12 cellular contexts compared by ENCODE assay signal in the genomic region with DNA sequence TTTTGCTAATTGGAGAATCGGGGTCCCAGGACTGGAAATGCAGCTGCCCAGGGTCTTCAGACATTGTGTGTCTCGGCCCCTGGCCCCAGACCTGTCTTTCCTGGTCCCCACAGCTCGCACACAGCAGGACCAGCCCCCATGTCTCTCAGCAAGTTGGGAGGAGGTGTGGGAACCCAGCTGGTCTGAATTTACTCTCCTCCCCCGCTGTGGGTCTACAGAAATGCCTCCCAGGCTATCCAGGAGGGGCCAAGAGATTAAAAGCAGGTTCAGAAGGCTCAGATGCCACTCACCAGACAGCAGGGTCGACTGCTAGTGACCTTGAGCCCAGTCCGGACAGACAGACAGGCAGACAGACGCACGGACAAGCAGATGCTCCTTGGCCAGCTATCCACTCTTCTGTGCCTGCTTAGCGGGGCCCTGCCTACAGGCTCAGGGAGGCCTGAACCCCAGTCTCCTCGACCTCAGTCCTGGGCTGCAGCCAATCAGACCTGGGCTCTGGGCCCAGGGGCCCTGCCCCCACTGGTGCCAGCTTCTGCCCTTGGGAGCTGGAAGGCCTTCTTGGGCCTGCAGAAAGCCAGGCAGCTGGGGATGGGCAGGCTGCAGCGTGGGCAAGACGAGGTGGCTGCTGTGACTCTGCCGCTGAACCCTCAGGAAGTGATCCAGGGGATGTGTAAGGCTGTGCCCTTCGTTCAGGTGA. TPM values are rescaled to one million over a fixed set of nuclear protein-coding genes. Genes with fewer than 3 reads are reported as not detected.
DNase-seq lines count a peak whose midpoint lies in the region; ATAC-seq and TF ChIP-seq lines count a peak whose summit lies in the region.
"Had no signal": no experiment of that assay in that cellular context is flagged by ENCODE, and none has a peak within 500 bp of the region (broad histone marks: within the 10 kb centered on the region; RNA-seq: fewer than 3 reads in every experiment).

A gene with protein sequence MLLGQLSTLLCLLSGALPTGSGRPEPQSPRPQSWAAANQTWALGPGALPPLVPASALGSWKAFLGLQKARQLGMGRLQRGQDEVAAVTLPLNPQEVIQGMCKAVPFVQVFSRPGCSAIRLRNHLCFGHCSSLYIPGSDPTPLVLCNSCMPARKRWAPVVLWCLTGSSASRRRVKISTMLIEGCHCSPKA (plus strand): TSS at position 285 of the 697 bp plus-strand sequence. CDS start 85 bp downstream, at position 370.

- no peaks in the 10 kb centered on the region for H3K9me2 ChIP-seq in OCI-LY7 (ENCODE audit: insufficient read depth, low read length)

- intact Hi-C loops in left colon (cut with DNase I, micrococcal nuclease) (loop anchor here in 1 of 2 donors (10.0 kb wide), 1 partner anchor 85 kb away; a partner anchor contains a TSS), thyroid gland (cut with DNase I) (no loop called here), OCI-LY7 (cut with micrococcal nuclease; ENCODE audit: unreplicated experiment) (no loop called here)
- intact Hi-C loops in activated CD4-positive, alpha-beta T cell treated with anti-CD3 and anti-CD28 coated beads, Interleukin-2, amount 10 ng/mL, durations not matched to agents 24 days and 14 days (cut with micrococcal nuclease) = no loop called here

- H3K4me1 Mint-ChIP-seq in brain = peaks cover 10% of the 10 kb centered on the region
- peaks cover 11% of the 10 kb centered on the region for H3K4me1 Mint-ChIP-seq in activated CD4-positive, alpha-beta T cell treated with anti-CD3 and anti-CD28 coated beads, Interleukin-2, amount 10 ng/mL, durations not matched to agents 24 days and 14 days

- ATAC-seq in left colon = no peak
- ATAC-seq: GM12878; naive thymus-derived CD4-positive, alpha-beta T cell had no signal

- TF ChIP-seq CTCF in brain (conservative IDR thresholded peaks at IDR 0.05) (no peak), thyroid gland (IDR thresholded peaks at IDR 0.05) (no peak), OCI-LY7 (conservative IDR thresholded peaks at IDR 0.05; ENCODE audit: low read length) (no peak)

- H3K9me3 Mint-ChIP-seq in brain = peaks cover 0 to 10% (median 0%) of the 10 kb centered on the region in 5 experiments
- no peaks in the 10 kb centered on the region for H3K9me3 Mint-ChIP-seq in activated CD4-positive, alpha-beta T cell treated with anti-CD3 and anti-CD28 coated beads, Interleukin-2, amount 10 ng/mL, durations not matched to agents 24 days and 14 days
- H3K9me3 Mint-ChIP-seq: naive thymus-derived CD4-positive, alpha-beta T cell had no signal

- H4K20me1 ChIP-seq in OCI-LY7 (ENCODE audit: insufficient read depth, low read length) = no peaks in the 10 kb centered on the region

- H3K4me2 ChIP-seq in OCI-LY7 (ENCODE audit: low read length) = no peak within 1 kb of the TSS

- H3K27me3 ChIP-seq in thyroid gland = no peaks in the 10 kb centered on the region

- H2AFZ ChIP-seq in OCI-LY7 (ENCODE audit: low read length) = no peak within 1 kb of the TSS

- H3K79me2 ChIP-seq in OCI-LY7 (ENCODE audit: insufficient read depth, low read depth, low read length) = no peaks in the 10 kb centered on the region

- no peak for TF ChIP-seq POLR2A in thyroid gland (IDR thresholded peaks at IDR 0.05)

- H3K4me3 ChIP-seq in thyroid gland (replicated peaks in 1 of 3) = no peak within 1 kb of the TSS
- no peak within 1 kb of the TSS for H3K4me3 ChIP-seq in OCI-LY7 (ENCODE audit: low read depth, low read length, poor library complexity, severe bottlenecking)
- H3K4me3 ChIP-seq: GM12878 had no signal

- no peaks in the 10 kb centered on the region for H3K36me3 Mint-ChIP-seq in brain
- no peaks in the 10 kb centered on the region for H3K36me3 Mint-ChIP-seq in activated CD4-positive, alpha-beta T cell treated with anti-CD3 and anti-CD28 coated beads, Interleukin-2, amount 10 ng/mL, durations not matched to agents 24 days and 14 days (ENCODE audit: low read depth)
- H3K36me3 Mint-ChIP-seq: naive thymus-derived CD4-positive, alpha-beta T cell had no signal

- WGBS in thyroid gland, 2 donors = 53 to 62% methylated on average over 4 to 13 of the region's 14 CpGs

- no TSS peak for BruUV-seq in OCI-LY7 (replicated peaks; lab: Mats Ljungman, UMichigan)

- CTCF ChIA-PET in OCI-LY7 (lab: Charles Lee; ENCODE audit: unreplicated experiment) = no interaction called here

- peak within 1 kb of the TSS in 1 of 5 experiments; percentile 11 for H3K4me3 Mint-ChIP-seq in brain
- H3K4me3 Mint-ChIP-seq in activated CD4-positive, alpha-beta T cell treated with anti-CD3 and anti-CD28 coated beads, Interleukin-2, amount 10 ng/mL, durations not matched to agents 24 days and 14 days = no peak within 1 kb of the TSS
- H3K4me3 Mint-ChIP-seq: naive thymus-derived CD4-positive, alpha-beta T cell had no signal

- H3K4me1 ChIP-seq in thyroid gland = peaks cover 7 to 8% of the 10 kb centered on the region in 2 donors
- H3K4me1 ChIP-seq in OCI-LY7 (ENCODE audit: insufficient read depth, low read length, poor library complexity, severe bottlenecking) = peaks cover 6% of the 10 kb centered on the region

- H3K27ac ChIP-seq in thyroid gland (peak within 1 kb of the TSS in 1 of 3 donors; percentile 18), OCI-LY7 (ENCODE audit: low read depth, low read length, poor library complexity, severe bottlenecking) (no peak within 1 kb of the TSS)

- DNase-seq in NCI-H2171 treated with DMSO at 0.1 percent for 48 hours (lab: John Stamatoyannopoulos, UW) (peak; percentile 36), NCI-H2171 (lab: John Stamatoyannopoulos, UW) (no peak), left colon (peak; percentile 11 to 53), thyroid gland (peak; percentile 64 to 68), foreskin melanocyte (no peak), OCI-LY7 (ENCODE audit: low spot score) (no peak)
- DNase-seq in activated CD4-positive, alpha-beta T cell treated with anti-CD3 and anti-CD28 coated beads, Interleukin-2, amount 10 ng/mL, durations not matched to agents 24 days and 14 days = no peak
- DNase-seq: naive thymus-derived CD4-positive, alpha-beta T cell had no signal

- H3K36me3 ChIP-seq in thyroid gland = no peaks in the 10 kb centered on the region
- H3K36me3 ChIP-seq in OCI-LY7 (ENCODE audit: insufficient read depth, low read length) = no peaks in the 10 kb centered on the region

- no peaks in the 10 kb centered on the region for H3K9me3 ChIP-seq in thyroid gland
- no peaks in the 10 kb centered on the region for H3K9me3 ChIP-seq in OCI-LY7 (ENCODE audit: low read length)

- POLR2A ChIA-PET in OCI-LY7 (lab: Charles Lee) = interaction anchor here (0.7 kb wide), 1 partner anchor 89 kb away, joined by 3 read pairs; no protein-coding TSS in a partner anchor

- H3K27me3 Mint-ChIP-seq in brain = peaks cover 11% of the 10 kb centered on the region
- peaks cover 3% of the 10 kb centered on the region for H3K27me3 Mint-ChIP-seq in activated CD4-positive, alpha-beta T cell treated with anti-CD3 and anti-CD28 coated beads, Interleukin-2, amount 10 ng/mL, durations not matched to agents 24 days and 14 days

- peak within 1 kb of the TSS in 4 of 5 experiments; percentile 35 to 84 (median 50) for H3K27ac Mint-ChIP-seq in brain
- no peak within 1 kb of the TSS for H3K27ac Mint-ChIP-seq in activated CD4-positive, alpha-beta T cell treated with anti-CD3 and anti-CD28 coated beads, Interleukin-2, amount 10 ng/mL, durations not matched to agents 24 days and 14 days
- H3K27ac Mint-ChIP-seq: naive thymus-derived CD4-positive, alpha-beta T cell had no signal

RNA-seq across cellular contexts. Expression of the gene that starts here (rescaled TPM):
- 0.56 TPM for polyA plus RNA-seq in brain (ENCODE audit: insufficient read depth, low read depth, low replicate concordance)
- total RNA-seq in left colon = under 1 TPM; 0.18 to 0.50 TPM
- total RNA-seq in thyroid gland = under 1 TPM in 2 of 4 donors, not detected in 2; 0.40 to 0.45 TPM
- total RNA-seq in OCI-LY7 (2014; rRNA removed; shearing (Covaris generic)) = 0.06 and 0.18 TPM in 2 replicates
- 0.77 and 0.84 TPM in 2 replicates for total RNA-seq in OCI-LY7 (2022)
- total RNA-seq in activated CD4-positive, alpha-beta T cell treated with anti-CD3 and anti-CD28 coated beads, Interleukin-2, amount 10 ng/mL, durations not matched to agents 24 days and 14 days = 0.12 TPM in 1 of 2 replicates, not detected in the other
- total RNA-seq: MCF 10A; naive thymus-derived CD4-positive, alpha-beta T cell; T-helper 2 cell treated with Interferon-gamma antibody and Interleukin-4, amounts not matched to agents 100 ng/mL and 5 ng/mL, for 36 hours had no signal
- polyA plus RNA-seq: naive thymus-derived CD4-positive, alpha-beta T cell had no signal

Comparison
In these comparisons a context has a peak if more than half of its experiments do, and no peak if none do; other contexts are left out.
1. Peak in DNase-seq in left colon; RNA of the gene not detected or under 1 TPM.
2. Peak in DNase-seq in thyroid gland; RNA of the gene not detected or under 1 TPM.